Comparison of ENCODE assay signal across 16 cellular contexts in genomic region chr7:133795061-133795460, GRCh38.
DNase-seq lines count a peak whose midpoint lies in the region; ATAC-seq and TF ChIP-seq lines count a peak whose summit lies in the region.
"Had no signal": no experiment of that assay in that cellular context is flagged by ENCODE, and none has a peak within 500 bp of the region (broad histone marks: within the 10 kb centered on the region; RNA-seq: fewer than 3 reads in every experiment).

No MANE protein-coding gene starts in this region.

- TF ChIP-seq POLR2A in Peyer's patch (IDR thresholded peaks at IDR 0.05) = no peak

- CTCF ChIA-PET in A673 (lab: Charles Lee) = no interaction called here

- no TSS peak for BruUV-seq in A673 (replicated peaks; lab: Mats Ljungman, UMichigan)

- intact Hi-C loops in A673 (cut with micrococcal nuclease; ENCODE audit: unreplicated experiment) = no loop called here
- intact Hi-C loops in psoas muscle (cut with DNase I) = no loop called here

- H3K9me3 ChIP-seq in A673 (ENCODE audit: low read depth, low read length, poor library complexity, severe bottlenecking) (no peaks in the 10 kb centered on the region), SK-N-MC (ENCODE audit: low read depth, low read length) (no peaks in the 10 kb centered on the region), psoas muscle (no peaks in the 10 kb centered on the region), Peyer's patch (no peaks in the 10 kb centered on the region)
- H3K9me3 ChIP-seq: BLaER1 had no signal

- POLR2A ChIA-PET in A673 (lab: Charles Lee; ENCODE audit: low non-redundant PET) = no interaction called here

- H3K27ac ChIP-seq in A673 (ENCODE audit: low read depth, low read length, poor library complexity, severe bottlenecking) = no peak overlapping the region
- no peak overlapping the region for H3K27ac ChIP-seq in SK-N-MC
- no peak overlapping the region for H3K27ac ChIP-seq in psoas muscle
- H3K27ac ChIP-seq in Peyer's patch = no peak overlapping the region
- H3K27ac ChIP-seq: BLaER1, PC-9 had no signal

- H3K9ac ChIP-seq in SK-N-MC (ENCODE audit: insufficient read length) = no peak overlapping the region
- H3K9ac ChIP-seq: BLaER1 had no signal

- no peaks in the 10 kb centered on the region for H3K27me3 ChIP-seq in A673 (replicated peaks; ENCODE audit: insufficient read depth, low read depth, low read length, poor library complexity)
- H3K27me3 ChIP-seq in psoas muscle (ENCODE audit: insufficient read depth in 3 of 3, low read length in 2 of 3) = no peaks in the 10 kb centered on the region
- no peaks in the 10 kb centered on the region for H3K27me3 ChIP-seq in Peyer's patch
- H3K27me3 ChIP-seq: BLaER1 had no signal

- H3K36me3 ChIP-seq in A673 (ENCODE audit: insufficient read depth, low read length, poor library complexity, severe bottlenecking) (no peaks in the 10 kb centered on the region), SK-N-MC (ENCODE audit: insufficient read depth, low read length) (no peaks in the 10 kb centered on the region), psoas muscle (ENCODE audit: insufficient read depth in 1 of 2, low read depth in 1 of 2) (no peaks in the 10 kb centered on the region), Peyer's patch (no peaks in the 10 kb centered on the region)

- TF ChIP-seq CTCF in A673 (conservative IDR thresholded peaks at IDR 0.05; ENCODE audit: low read depth, low read length) (no peak), psoas muscle (IDR thresholded peaks at IDR 0.05) (no peak), Peyer's patch (IDR thresholded peaks at IDR 0.05) (no peak)

- H3K4me1 ChIP-seq in A673 (ENCODE audit: insufficient read depth, low read length, poor library complexity, severe bottlenecking) = peaks cover 8% of the 10 kb centered on the region
- H3K4me1 ChIP-seq in psoas muscle = peaks cover 11% of the 10 kb centered on the region
- H3K4me1 ChIP-seq in Peyer's patch = no peaks in the 10 kb centered on the region
- H3K4me1 ChIP-seq: BLaER1 had no signal

- ATAC-seq in psoas muscle (no peak), HG02870 (IDR thresholded peaks at IDR 0.05; ENCODE audit: unreplicated experiment) (no peak)
- ATAC-seq: GM12878, SK-N-SH treated with all-trans-retinoic acid at 6 μM for 48 hours had no signal

- H3K4me3 ChIP-seq in A673 (ENCODE audit: low read depth, low read length, poor library complexity, severe bottlenecking) (no peak overlapping the region), SK-N-MC (no peak overlapping the region), psoas muscle (no peak overlapping the region), Peyer's patch (no peak overlapping the region)
- H3K4me3 ChIP-seq: BLaER1, GM12878, PC-9 had no signal

- WGBS in psoas muscle, 3 donors = 99 to 100% (median 100%) methylated on average over 1 of the region's 1 CpG

- peak; percentile 58 for DNase-seq in A673 (ENCODE audit: low spot score)
- DNase-seq in DMS79 treated with DMSO at 0.1 percent for 48 hours (lab: John Stamatoyannopoulos, UW) = peak; percentile 98
- DNase-seq in NCI-H2227 (lab: John Stamatoyannopoulos, UW; ENCODE audit: unreplicated experiment) = peak; percentile 44
- DNase-seq in SK-N-MC (ENCODE audit: low read depth, low spot score) = peak; percentile 5
- DNase-seq in psoas muscle = no peak
- DNase-seq in Peyer's patch = no peak
- no peak for DNase-seq in RPMI8226
- DNase-seq: H7, NCI-H2029, NCI-H510A, PC-9, Right ventricle myocardium superior had no signal

Comparison
In these comparisons a context has a peak if more than half of its experiments do, and no peak if none do; other contexts are left out.
1. DNase-seq: peak in A673 (single experiment), DMS79 treated with DMSO at 0.1 percent for 48 hours (single experiment), NCI-H2227 (single experiment) and SK-N-MC (single experiment); none in psoas muscle (0 of 2), Peyer's patch (0 of 3) and RPMI8226 (single experiment).